17 cellular contexts compared by ENCODE assay signal in genomic region chr2:236636261-236636660, GRCh38.
DNase-seq lines count a peak whose midpoint lies in the region; ATAC-seq and TF ChIP-seq lines count a peak whose summit lies in the region.
"Had no signal": no experiment of that assay in that cellular context is flagged by ENCODE, and none has a peak within 500 bp of the region (broad histone marks: within the 10 kb centered on the region; RNA-seq: fewer than 3 reads in every experiment).

No MANE protein-coding gene starts in this region.

- no peak for TF ChIP-seq EP300 in sigmoid colon (IDR thresholded peaks at IDR 0.05)

- H3K9me3 ChIP-seq in right atrium auricular region (peaks cover 2 to 3% of the 10 kb centered on the region in 2 donors), sigmoid colon (no peaks in the 10 kb centered on the region)

- H3K27ac ChIP-seq in right atrium auricular region (no peak overlapping the region), sigmoid colon (peak overlapping the region in 1 of 4 donors; percentile 73)

- H3K27me3 ChIP-seq in right atrium auricular region = no peaks in the 10 kb centered on the region
- H3K27me3 ChIP-seq in sigmoid colon = no peaks in the 10 kb centered on the region

- intact Hi-C loops in left cardiac atrium (cut with DNase I) = no loop called here
- intact Hi-C loops in sigmoid colon (cut with DNase I) = no loop called here

- 79 to 90% methylated on average over 7 of the region's 7 CpGs for WGBS in sigmoid colon, 2 donors

- H3K4me1 ChIP-seq in right atrium auricular region (peaks cover 0 to 12% of the 10 kb centered on the region in 2 donors), sigmoid colon (peaks cover 0 to 25% (median 13%) of the 10 kb centered on the region in 4 donors)

- peak; percentile 52 for DNase-seq in right atrium auricular region (ENCODE audit: low spot score)
- DNase-seq in left cardiac atrium = no peak
- peak; percentile 36 for DNase-seq in left lobe of liver (ENCODE audit: low spot score)
- peak; percentile 46 for DNase-seq in sigmoid colon
- DNase-seq in ureter (ENCODE audit: low spot score) = peak; percentile 36
- no peak for DNase-seq in iPS-NIHi11 (ENCODE audit: low spot score)
- DNase-seq in NCI-H2107 (lab: John Stamatoyannopoulos, UW) = no peak
- DNase-seq: CD4-positive, CD25-positive, alpha-beta regulatory T cell; COR-L47; DMS 273 treated with DMSO at 0.1 percent for 48 hours; Kasumi-1; NCI-H1694 treated with DMSO at 0.1 percent for 48 hours; NCI-H2081 treated with DMSO at 0.1 percent for 48 hours; NCI-H446; NCI-H526; Right ventricle myocardium superior had no signal

- H3K4me3 ChIP-seq in right atrium auricular region (no peak overlapping the region), sigmoid colon (no peak overlapping the region)

- H3K36me3 ChIP-seq in right atrium auricular region (no peaks in the 10 kb centered on the region), sigmoid colon (no peaks in the 10 kb centered on the region)

- no peak for TF ChIP-seq POLR2A in sigmoid colon (IDR thresholded peaks at IDR 0.05)

- TF ChIP-seq CTCF in right atrium auricular region (IDR thresholded peaks at IDR 0.05) (no peak), sigmoid colon (IDR thresholded peaks at IDR 0.05) (no peak)

- ATAC-seq in left cardiac atrium (no peak), left lobe of liver (no peak), SK-N-SH treated with all-trans-retinoic acid at 6 μM for 48 hours (no peak)

TF ChIP-seq in SK-N-SH treated with all-trans-retinoic acid at 6 μM for 48 hours, 23 proteins besides CTCF, POLR2A, EP300 and RAD21:
- TF ChIP-seq PATZ1 (CRISPR knock-in tag; IDR thresholded peaks at IDR 0.05; ENCODE audit: borderline replicate concordance) (no peak), PPARA (CRISPR knock-in tag; IDR thresholded peaks at IDR 0.05; ENCODE audit: borderline replicate concordance) (no peak), ZFP3 (CRISPR knock-in tag; IDR thresholded peaks at IDR 0.05) (no peak), GLIS3 (CRISPR knock-in tag; IDR thresholded peaks at IDR 0.05) (no peak), OSR1 (CRISPR knock-in tag; IDR thresholded peaks at IDR 0.05) (no peak), ESRRG (CRISPR knock-in tag; IDR thresholded peaks at IDR 0.05) (no peak), SNAI2 (CRISPR knock-in tag; IDR thresholded peaks at IDR 0.05) (no peak), ISL1 (CRISPR knock-in tag; IDR thresholded peaks at IDR 0.05) (no peak), ARNTL (CRISPR knock-in tag; IDR thresholded peaks at IDR 0.05; ENCODE audit: borderline replicate concordance, low read depth) (no peak), ZFP30 (CRISPR knock-in tag; IDR thresholded peaks at IDR 0.05) (no peak), ZC3H10 (CRISPR knock-in tag; IDR thresholded peaks at IDR 0.05) (no peak), CSDC2 (CRISPR knock-in tag; IDR thresholded peaks at IDR 0.05) (no peak), BACH2 (CRISPR knock-in tag; IDR thresholded peaks at IDR 0.05; ENCODE audit: borderline replicate concordance) (no peak), RARB (CRISPR knock-in tag; IDR thresholded peaks at IDR 0.05) (no peak)
- TF ChIP-seq, protein P1, sequence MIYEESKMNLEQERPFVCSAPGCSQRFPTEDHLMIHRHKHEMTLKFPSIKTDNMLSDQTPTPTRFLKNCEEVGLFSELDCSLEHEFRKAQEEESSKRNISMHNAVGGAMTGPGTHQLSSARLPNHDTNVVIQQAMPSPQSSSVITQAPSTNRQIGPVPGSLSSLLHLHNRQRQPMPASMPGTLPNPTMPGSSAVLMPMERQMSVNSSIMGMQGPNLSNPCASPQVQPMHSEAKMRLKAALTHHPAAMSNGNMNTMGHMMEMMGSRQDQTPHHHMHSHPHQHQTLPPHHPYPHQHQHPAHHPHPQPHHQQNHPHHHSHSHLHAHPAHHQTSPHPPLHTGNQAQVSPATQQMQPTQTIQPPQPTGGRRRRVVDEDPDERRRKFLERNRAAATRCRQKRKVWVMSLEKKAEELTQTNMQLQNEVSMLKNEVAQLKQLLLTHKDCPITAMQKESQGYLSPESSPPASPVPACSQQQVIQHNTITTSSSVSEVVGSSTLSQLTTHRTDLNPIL (CRISPR knock-in tag; IDR thresholded peaks at IDR 0.05; ENCODE audit: low read depth) = no peak
- TF ChIP-seq, protein P2, sequence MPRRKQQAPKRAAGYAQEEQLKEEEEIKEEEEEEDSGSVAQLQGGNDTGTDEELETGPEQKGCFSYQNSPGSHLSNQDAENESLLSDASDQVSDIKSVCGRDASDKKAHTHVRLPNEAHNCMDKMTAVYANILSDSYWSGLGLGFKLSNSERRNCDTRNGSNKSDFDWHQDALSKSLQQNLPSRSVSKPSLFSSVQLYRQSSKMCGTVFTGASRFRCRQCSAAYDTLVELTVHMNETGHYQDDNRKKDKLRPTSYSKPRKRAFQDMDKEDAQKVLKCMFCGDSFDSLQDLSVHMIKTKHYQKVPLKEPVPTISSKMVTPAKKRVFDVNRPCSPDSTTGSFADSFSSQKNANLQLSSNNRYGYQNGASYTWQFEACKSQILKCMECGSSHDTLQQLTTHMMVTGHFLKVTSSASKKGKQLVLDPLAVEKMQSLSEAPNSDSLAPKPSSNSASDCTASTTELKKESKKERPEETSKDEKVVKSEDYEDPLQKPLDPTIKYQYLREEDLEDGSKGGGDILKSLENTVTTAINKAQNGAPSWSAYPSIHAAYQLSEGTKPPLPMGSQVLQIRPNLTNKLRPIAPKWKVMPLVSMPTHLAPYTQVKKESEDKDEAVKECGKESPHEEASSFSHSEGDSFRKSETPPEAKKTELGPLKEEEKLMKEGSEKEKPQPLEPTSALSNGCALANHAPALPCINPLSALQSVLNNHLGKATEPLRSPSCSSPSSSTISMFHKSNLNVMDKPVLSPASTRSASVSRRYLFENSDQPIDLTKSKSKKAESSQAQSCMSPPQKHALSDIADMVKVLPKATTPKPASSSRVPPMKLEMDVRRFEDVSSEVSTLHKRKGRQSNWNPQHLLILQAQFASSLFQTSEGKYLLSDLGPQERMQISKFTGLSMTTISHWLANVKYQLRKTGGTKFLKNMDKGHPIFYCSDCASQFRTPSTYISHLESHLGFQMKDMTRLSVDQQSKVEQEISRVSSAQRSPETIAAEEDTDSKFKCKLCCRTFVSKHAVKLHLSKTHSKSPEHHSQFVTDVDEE (CRISPR knock-in tag; IDR thresholded peaks at IDR 0.05) = no peak
- TF ChIP-seq, protein P3, sequence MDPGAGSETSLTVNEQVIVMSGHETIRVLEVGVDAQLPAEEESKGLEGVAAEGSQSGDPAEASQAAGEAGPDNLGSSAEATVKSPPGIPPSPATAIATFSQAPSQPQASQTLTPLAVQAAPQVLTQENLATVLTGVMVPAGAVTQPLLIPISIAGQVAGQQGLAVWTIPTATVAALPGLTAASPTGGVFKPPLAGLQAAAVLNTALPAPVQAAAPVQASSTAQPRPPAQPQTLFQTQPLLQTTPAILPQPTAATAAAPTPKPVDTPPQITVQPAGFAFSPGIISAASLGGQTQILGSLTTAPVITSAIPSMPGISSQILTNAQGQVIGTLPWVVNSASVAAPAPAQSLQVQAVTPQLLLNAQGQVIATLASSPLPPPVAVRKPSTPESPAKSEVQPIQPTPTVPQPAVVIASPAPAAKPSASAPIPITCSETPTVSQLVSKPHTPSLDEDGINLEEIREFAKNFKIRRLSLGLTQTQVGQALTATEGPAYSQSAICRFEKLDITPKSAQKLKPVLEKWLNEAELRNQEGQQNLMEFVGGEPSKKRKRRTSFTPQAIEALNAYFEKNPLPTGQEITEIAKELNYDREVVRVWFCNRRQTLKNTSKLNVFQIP (CRISPR knock-in tag; IDR thresholded peaks at IDR 0.05; ENCODE audit: borderline replicate concordance, low read depth) = no peak

Comparison
In these comparisons a context has a peak if more than half of its experiments do, and no peak if none do; other contexts are left out.
1. DNase-seq: peak in right atrium auricular region (single experiment), left lobe of liver (single experiment), sigmoid colon (single experiment) and ureter (single experiment); none in left cardiac atrium (single experiment), iPS-NIHi11 (single experiment) and NCI-H2107 (single experiment).